In genomic region chr7:157613575-157614322, GRCh38 we compare ENCODE assay signal across 9 cellular contexts.
DNase-seq lines count a peak whose midpoint lies in the region; ATAC-seq and TF ChIP-seq lines count a peak whose summit lies in the region.
"Had no signal": no experiment of that assay in that cellular context is flagged by ENCODE, and none has a peak within 500 bp of the region (broad histone marks: within the 10 kb centered on the region; RNA-seq: fewer than 3 reads in every experiment).

No MANE protein-coding gene starts in this region.

- H3K9me3 Mint-ChIP-seq in WTC11 = peaks cover 21% of the 10 kb centered on the region
- peaks cover 0 to 3% (median 0%) of the 10 kb centered on the region in 6 donors for H3K9me3 Mint-ChIP-seq in immature natural killer cell

- peak overlapping the region; percentile 46 for H3K4me2 ChIP-seq in DOHH2 (ENCODE audit: low read length)

- 0 out of 2 replicates have a peak, but pooled peaks cover 4% of the 10 kb centered on the region for H3K27me3 ChIP-seq in DOHH2 (ENCODE audit: control insufficient read depth, low read length)

- no peak overlapping the region; the same call in 1 of the 2 replicates for H3K4me3 ChIP-seq in DOHH2 (ENCODE audit: low read length)

- no peak for ATAC-seq in WTC11
- ATAC-seq in HG02885 (IDR thresholded peaks at IDR 0.05; ENCODE audit: poor library complexity, unreplicated experiment) = no peak
- no peak for ATAC-seq in GM21381 (IDR thresholded peaks at IDR 0.05; ENCODE audit: unreplicated experiment)

- H3K27ac Mint-ChIP-seq in WTC11 (no peak overlapping the region), immature natural killer cell (peak overlapping the region in 2 of 6 donors; percentile 13 to 25)

- H3K36me3 ChIP-seq in DOHH2 (ENCODE audit: control insufficient read depth, low read length) = no peaks in the 10 kb centered on the region

- H3K27me3 Mint-ChIP-seq in WTC11 (ENCODE audit: low read depth) (peaks cover 72% of the 10 kb centered on the region), immature natural killer cell (ENCODE audit: low read depth in 3 of 3) (peaks cover 3 to 7% (median 4%) of the 10 kb centered on the region in 3 donors)

- H3K79me2 ChIP-seq in DOHH2 (ENCODE audit: control insufficient read depth, low read length) = no peaks in the 10 kb centered on the region

- H3K4me3 Mint-ChIP-seq in WTC11 (peak overlapping the region; percentile 27; the same call in 1 of the 2 replicates), immature natural killer cell (peak overlapping the region in 4 of 5 donors; percentile 64 to 88 (median 64))

- DNase-seq in WTC11 (ENCODE audit: low spot score) = no peak
- DNase-seq in immature natural killer cell = no peak
- DNase-seq in smooth muscle cell of the brain vasculature (ENCODE audit: low read depth, low spot score) = peak; percentile 10
- no peak for DNase-seq in NCI-H187 treated with DMSO at 0.1 percent for 48 hours (lab: John Stamatoyannopoulos, UW)
- DNase-seq in NK-92 treated with Interleukin-12 subunit alpha and Interleukin-12 subunit beta, amount 100 ng/mL, for 24 hours (lab: John Stamatoyannopoulos, UW) = no peak
- DNase-seq: NCI-H1930 had no signal

- H3K36me3 Mint-ChIP-seq in WTC11 = peaks cover 20% of the 10 kb centered on the region
- H3K36me3 Mint-ChIP-seq in immature natural killer cell = no peaks in the 10 kb centered on the region

- H3K9me3 ChIP-seq in DOHH2 (ENCODE audit: control insufficient read depth, insufficient read depth, low read length) = no peaks in the 10 kb centered on the region

- no peaks in the 10 kb centered on the region for H3F3A ChIP-seq in DOHH2 (ENCODE audit: control insufficient read depth, insufficient read depth)

- peaks cover 8% of the 10 kb centered on the region; the same call in 1 of the 2 replicates for H3K4me1 ChIP-seq in DOHH2 (ENCODE audit: control insufficient read depth, low read length)

- no peaks in the 10 kb centered on the region for H4K20me1 ChIP-seq in DOHH2 (ENCODE audit: control insufficient read depth, insufficient read depth, low read depth, low read length)

- H3K9me2 ChIP-seq in DOHH2 (replicated peaks; ENCODE audit: control insufficient read depth, low read length) = no peaks in the 10 kb centered on the region

- POLR2A ChIA-PET in WTC11 (lab: Charles Lee) = no interaction called here

- TF ChIP-seq CTCF in DOHH2 (IDR thresholded peaks at IDR 0.05; ENCODE audit: low read depth, low read length, poor library complexity, severe bottlenecking) (no peak), WTC11 (IDR thresholded peaks at IDR 0.05) (no peak)

- no peak overlapping the region for H3K27ac ChIP-seq in DOHH2 (ENCODE audit: low read depth, low read length)

- CTCF ChIA-PET in WTC11 (lab: Charles Lee) = interaction anchor here (1.0 kb wide), 1 partner anchor 139 kb away, joined by 5 read pairs; no protein-coding TSS in a partner anchor

- no peaks in the 10 kb centered on the region for H3K4me1 Mint-ChIP-seq in WTC11
- peaks cover 8 to 9% of the 10 kb centered on the region in 2 donors for H3K4me1 Mint-ChIP-seq in immature natural killer cell

TF ChIP-seq in WTC11, 78 proteins besides CTCF, POLR2A, EP300 and RAD21:
- TF ChIP-seq ZNF263 (CRISPR knock-in tag; IDR thresholded peaks at IDR 0.05; ENCODE audit: low read depth) (peak; percentile 32; the same call in 1 of the 2 replicates), ZNF423 (CRISPR knock-in tag; IDR thresholded peaks at IDR 0.05) (no peak)
